26 cellular contexts compared by ENCODE assay signal in the genomic region with DNA sequence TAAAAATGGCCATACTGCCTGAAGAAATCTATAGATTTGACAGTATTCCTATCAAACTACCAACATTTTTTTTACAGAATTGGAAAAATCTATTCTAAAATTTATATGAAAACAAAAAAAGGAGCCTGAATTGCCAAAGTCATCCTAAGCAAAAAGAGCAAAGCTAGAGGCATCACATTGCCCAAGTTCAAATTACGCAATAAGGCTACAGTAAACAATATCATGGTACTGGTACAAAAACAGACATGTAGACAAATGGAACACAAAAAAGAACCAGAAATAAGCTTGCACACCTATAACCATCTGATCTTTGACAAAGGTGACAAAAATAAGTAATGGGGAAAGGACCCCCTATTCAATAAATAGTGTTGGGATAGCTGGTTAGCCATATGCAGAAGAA. TPM values are rescaled to one million over a fixed set of nuclear protein-coding genes. Genes with fewer than 3 reads are reported as not detected.
"Had no signal": no experiment of that assay in that cellular context is flagged by ENCODE, and none has a peak within 500 bp of the region (broad histone marks: within the 10 kb centered on the region; RNA-seq: fewer than 3 reads in every experiment).

No MANE protein-coding gene starts in this region.

- FAIRE-seq: HTR-8/SVneo, K562, RCC 7860 had no signal

- H3K4me3 ChIP-seq: K562, SJSA1, SK-N-MC had no signal

- H3K36me3 ChIP-seq: SJSA1 had no signal

- H3K4me1 ChIP-seq: SJSA1 had no signal

- H3K27ac ChIP-seq: HL-60, KMS-11, SJSA1, SK-N-MC had no signal

- ATAC-seq: K562 had no signal

- H3K9me3 ChIP-seq: SJSA1 had no signal

- H3K27me3 ChIP-seq: SJSA1 had no signal

- DNase-seq: Kasumi-1, NCI-H1048, NCI-H1105, NCI-H1417, NCI-H1436 treated with DMSO at 0.1 percent for 48 hours, NCI-H1694, NCI-H187 treated with DMSO at 0.1 percent for 48 hours, NCI-H2081, NCI-H2107, NCI-H226, NCI-H446, NCI-H510A, NCI-H524 treated with DMSO at 0.1 percent for 48 hours, NCI-H69, NCI-H774, Right ventricle myocardium superior, RPMI8226, SIG-M5 had no signal

- H3K4me2 ChIP-seq: KMS-11 had no signal

- H3K9ac ChIP-seq: KMS-11 had no signal

RNA-seq across cellular contexts. Expression of gene THSD7B, which starts 50.2 kb away (rescaled TPM):
- total RNA-seq: K562; T-helper 1 cell treated with Interleukin-12 subunit alpha and Interleukin-12 subunit beta and Interleukin-4 antibody, amounts not matched to agents 30 ng/mL and 1 ng/mL, for 36 hours had no signal
- polyA plus RNA-seq: K562 had no signal
